In the genomic region with DNA sequence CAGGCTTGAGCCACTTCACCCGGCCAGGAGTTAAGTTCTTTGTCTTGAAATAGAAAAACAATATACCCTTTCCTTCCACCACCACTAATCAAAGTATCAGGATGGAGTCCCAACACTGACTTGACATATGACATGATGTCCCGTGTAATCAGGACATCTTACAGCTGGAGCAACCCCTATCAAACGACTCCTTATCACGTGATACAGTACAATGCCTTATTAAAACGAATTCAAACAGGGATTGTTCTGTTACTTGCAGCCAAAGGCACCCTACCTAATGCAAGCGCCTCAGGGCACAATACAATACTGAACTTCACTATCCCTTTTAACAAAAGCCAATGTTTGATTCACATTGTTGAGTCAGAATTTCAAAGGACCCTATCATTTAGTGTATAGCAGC, we compare ENCODE assay signal across 1 cellular context.
TF ChIP-seq lines count a peak whose summit lies in the region.

No MANE protein-coding gene starts in this region.

TF ChIP-seq in HepG2, 621 proteins besides CTCF, POLR2A, EP300 and RAD21 (continued from another document):
- no peak for TF ChIP-seq ZBTB10 (CRISPR knock-in tag; IDR thresholded peaks at IDR 0.05; ENCODE audit: borderline replicate concordance)
- TF ChIP-seq, protein P1, sequence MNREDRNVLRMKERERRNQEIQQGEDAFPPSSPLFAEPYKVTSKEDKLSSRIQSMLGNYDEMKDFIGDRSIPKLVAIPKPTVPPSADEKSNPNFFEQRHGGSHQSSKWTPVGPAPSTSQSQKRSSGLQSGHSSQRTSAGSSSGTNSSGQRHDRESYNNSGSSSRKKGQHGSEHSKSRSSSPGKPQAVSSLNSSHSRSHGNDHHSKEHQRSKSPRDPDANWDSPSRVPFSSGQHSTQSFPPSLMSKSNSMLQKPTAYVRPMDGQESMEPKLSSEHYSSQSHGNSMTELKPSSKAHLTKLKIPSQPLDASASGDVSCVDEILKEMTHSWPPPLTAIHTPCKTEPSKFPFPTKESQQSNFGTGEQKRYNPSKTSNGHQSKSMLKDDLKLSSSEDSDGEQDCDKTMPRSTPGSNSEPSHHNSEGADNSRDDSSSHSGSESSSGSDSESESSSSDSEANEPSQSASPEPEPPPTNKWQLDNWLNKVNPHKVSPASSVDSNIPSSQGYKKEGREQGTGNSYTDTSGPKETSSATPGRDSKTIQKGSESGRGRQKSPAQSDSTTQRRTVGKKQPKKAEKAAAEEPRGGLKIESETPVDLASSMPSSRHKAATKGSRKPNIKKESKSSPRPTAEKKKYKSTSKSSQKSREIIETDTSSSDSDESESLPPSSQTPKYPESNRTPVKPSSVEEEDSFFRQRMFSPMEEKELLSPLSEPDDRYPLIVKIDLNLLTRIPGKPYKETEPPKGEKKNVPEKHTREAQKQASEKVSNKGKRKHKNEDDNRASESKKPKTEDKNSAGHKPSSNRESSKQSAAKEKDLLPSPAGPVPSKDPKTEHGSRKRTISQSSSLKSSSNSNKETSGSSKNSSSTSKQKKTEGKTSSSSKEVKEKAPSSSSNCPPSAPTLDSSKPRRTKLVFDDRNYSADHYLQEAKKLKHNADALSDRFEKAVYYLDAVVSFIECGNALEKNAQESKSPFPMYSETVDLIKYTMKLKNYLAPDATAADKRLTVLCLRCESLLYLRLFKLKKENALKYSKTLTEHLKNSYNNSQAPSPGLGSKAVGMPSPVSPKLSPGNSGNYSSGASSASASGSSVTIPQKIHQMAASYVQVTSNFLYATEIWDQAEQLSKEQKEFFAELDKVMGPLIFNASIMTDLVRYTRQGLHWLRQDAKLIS (CRISPR knock-in tag; IDR thresholded peaks at IDR 0.05) = no peak
- TF ChIP-seq, protein P2, sequence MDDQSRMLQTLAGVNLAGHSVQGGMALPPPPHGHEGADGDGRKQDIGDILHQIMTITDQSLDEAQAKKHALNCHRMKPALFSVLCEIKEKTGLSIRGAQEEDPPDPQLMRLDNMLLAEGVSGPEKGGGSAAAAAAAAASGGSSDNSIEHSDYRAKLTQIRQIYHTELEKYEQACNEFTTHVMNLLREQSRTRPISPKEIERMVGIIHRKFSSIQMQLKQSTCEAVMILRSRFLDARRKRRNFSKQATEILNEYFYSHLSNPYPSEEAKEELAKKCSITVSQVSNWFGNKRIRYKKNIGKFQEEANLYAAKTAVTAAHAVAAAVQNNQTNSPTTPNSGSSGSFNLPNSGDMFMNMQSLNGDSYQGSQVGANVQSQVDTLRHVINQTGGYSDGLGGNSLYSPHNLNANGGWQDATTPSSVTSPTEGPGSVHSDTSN (CRISPR knock-in tag; IDR thresholded peaks at IDR 0.05; ENCODE audit: borderline replicate concordance) = no peak
